ENCODE assay signal across 1 cellular context in the genomic region with DNA sequence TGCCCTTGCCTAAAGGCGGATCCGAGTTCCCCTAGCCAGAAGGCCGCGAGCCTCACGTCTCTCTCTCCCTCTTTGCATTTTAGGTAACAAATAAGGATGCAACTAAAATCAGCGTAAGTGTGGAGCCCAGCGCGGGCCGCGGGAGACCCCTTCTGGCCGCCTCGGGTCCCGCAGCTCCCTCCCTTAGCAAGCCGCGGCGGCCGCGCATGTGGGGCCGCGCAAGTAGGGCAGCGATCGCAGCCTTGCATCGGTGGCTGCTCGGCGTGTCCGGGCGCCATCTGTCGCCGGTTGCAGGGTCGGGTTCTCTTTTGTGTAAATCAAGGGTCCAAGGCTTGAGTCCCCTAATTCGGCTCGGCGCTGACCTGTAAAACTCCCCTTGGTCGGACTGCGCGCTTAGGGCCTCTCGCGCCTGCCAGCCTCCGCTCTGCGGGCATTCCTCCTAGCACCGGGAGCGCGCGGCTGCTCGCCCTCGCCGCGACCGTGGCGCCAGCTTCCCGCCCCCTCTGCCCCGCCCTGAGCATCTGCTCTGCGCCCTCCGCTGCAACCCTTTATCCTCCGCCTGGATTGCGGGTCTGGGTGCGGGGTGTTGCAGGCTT.
TF ChIP-seq lines count a peak whose summit lies in the region.

No MANE protein-coding gene starts in this region.

TF ChIP-seq in H1, 55 proteins besides CTCF, POLR2A, EP300 and RAD21 (continued from another document):
- TF ChIP-seq SP1 (IDR thresholded peaks at IDR 0.05; ENCODE audit: low read depth, low read length) (no peak), TEAD4 (IDR thresholded peaks at IDR 0.05; ENCODE audit: low read depth, low read length) (no peak), BACH1 (IDR thresholded peaks at IDR 0.05; ENCODE audit: low read length) (no peak), SIX5 (IDR thresholded peaks at IDR 0.05; ENCODE audit: low read depth, low read length) (no peak), JUND (IDR thresholded peaks at IDR 0.05; ENCODE audit: low read length) (no peak), SP2 (IDR thresholded peaks at IDR 0.05; ENCODE audit: low read length) (no peak), CBX5 (IDR thresholded peaks at IDR 0.05; ENCODE audit: low read depth, low read length) (no peak), HDAC2 (IDR thresholded peaks at IDR 0.05; ENCODE audit: borderline replicate concordance in 1 of 2, low read depth in 2 of 2, low read length in 2 of 2) (no peak), CREB1 (IDR thresholded peaks at IDR 0.05) (0 out of 2 replicates have a peak, but pooled peaks have one; percentile 17), ATF3 (IDR thresholded peaks at IDR 0.05; ENCODE audit: insufficient read depth, low read depth, low read length) (no peak), KDM1A (IDR thresholded peaks at IDR 0.05; ENCODE audit: borderline replicate concordance, low read length) (no peak), KDM5A (IDR thresholded peaks at IDR 0.05; ENCODE audit: low read length) (no peak), MAFK (IDR thresholded peaks at IDR 0.05; ENCODE audit: low read depth, low read length) (no peak), TAF1 (IDR thresholded peaks at IDR 0.05; ENCODE audit: low read depth, low read length) (0 out of 2 replicates have a peak, but pooled peaks have one; percentile 35), GABPA (IDR thresholded peaks at IDR 0.05; ENCODE audit: borderline replicate concordance, insufficient read depth, low read length) (no peak), CTBP2 (IDR thresholded peaks at IDR 0.05; ENCODE audit: borderline replicate concordance, insufficient read depth, insufficient read length, low read length) (no peak), ZNF274 (IDR thresholded peaks at IDR 0.05; ENCODE audit: borderline replicate concordance, extremely low read depth, low read length) (no peak), SIN3A (conservative IDR thresholded peaks at IDR 0.05 in 1 of 2, IDR thresholded peaks at IDR 0.05 in 1 of 2; ENCODE audit: low read depth in 1 of 2, low read length in 2 of 2) (peak in 1 of 2 experiments; percentile 20; a peak in 1 of 4 replicates), SP4 (IDR thresholded peaks at IDR 0.05; ENCODE audit: low read length) (0 out of 2 replicates have a peak, but pooled peaks have one; percentile 16), SRF (IDR thresholded peaks at IDR 0.05; ENCODE audit: low read depth, low read length) (no peak), JUN (IDR thresholded peaks at IDR 0.05; ENCODE audit: low read depth, low read length) (no peak), RBBP5 (IDR thresholded peaks at IDR 0.05; ENCODE audit: borderline replicate concordance, low read depth, low read length) (no peak), CHD1 (IDR thresholded peaks at IDR 0.05; ENCODE audit: low read depth, low read length) (no peak), BCL11A (IDR thresholded peaks at IDR 0.05; ENCODE audit: low read depth in 2 of 2, low read length in 2 of 2) (no peak), TCF12 (IDR thresholded peaks at IDR 0.05; ENCODE audit: low read depth, low read length) (no peak), SAP30 (IDR thresholded peaks at IDR 0.05; ENCODE audit: insufficient read depth, insufficient replicate concordance, low read length) (no peak), RXRA (IDR thresholded peaks at IDR 0.05; ENCODE audit: insufficient read depth, low read depth, low read length) (no peak), NRF1 (IDR thresholded peaks at IDR 0.05; ENCODE audit: low read depth, low read length) (peak; percentile 41; the same call in 1 of the 2 replicates), CBX8 (IDR thresholded peaks at IDR 0.05; ENCODE audit: borderline replicate concordance, low read depth, low read length) (no peak), EGR1 (IDR thresholded peaks at IDR 0.05; ENCODE audit: borderline replicate concordance, low read depth, low read length) (no peak), RFX5 (IDR thresholded peaks at IDR 0.05; ENCODE audit: borderline replicate concordance, low read depth, low read length) (no peak), ASH2L (IDR thresholded peaks at IDR 0.05; ENCODE audit: low read length) (peak; percentile 76), GTF2F1 (IDR thresholded peaks at IDR 0.05; ENCODE audit: borderline replicate concordance, low read depth, low read length) (no peak), CHD2 (IDR thresholded peaks at IDR 0.05; ENCODE audit: low read length) (no peak), TAF7 (optimal IDR thresholded peaks at IDR 0.05; ENCODE audit: borderline replicate concordance, low read depth, low read length) (peak; percentile 16), HDAC6 (IDR thresholded peaks at IDR 0.05; ENCODE audit: low read depth, low read length) (no peak), SIRT6 (IDR thresholded peaks at IDR 0.05; ENCODE audit: low read length) (no peak), RNF2 (IDR thresholded peaks at IDR 0.05; ENCODE audit: borderline replicate concordance, low read depth, low read length, missing control alignments, poor library complexity, severe bottlenecking) (no peak), YY1 (IDR thresholded peaks at IDR 0.05; ENCODE audit: low read depth, low read length) (peak; percentile 36; the same call in 1 of the 2 replicates), NANOG (IDR thresholded peaks at IDR 0.05; ENCODE audit: insufficient read depth, low read depth, low read length, poor library complexity, severe bottlenecking) (no peak), SUZ12 (IDR thresholded peaks at IDR 0.05; ENCODE audit: low read length) (0 out of 2 replicates have a peak, but pooled peaks have one; percentile 7)
- TF ChIP-seq, protein P1, sequence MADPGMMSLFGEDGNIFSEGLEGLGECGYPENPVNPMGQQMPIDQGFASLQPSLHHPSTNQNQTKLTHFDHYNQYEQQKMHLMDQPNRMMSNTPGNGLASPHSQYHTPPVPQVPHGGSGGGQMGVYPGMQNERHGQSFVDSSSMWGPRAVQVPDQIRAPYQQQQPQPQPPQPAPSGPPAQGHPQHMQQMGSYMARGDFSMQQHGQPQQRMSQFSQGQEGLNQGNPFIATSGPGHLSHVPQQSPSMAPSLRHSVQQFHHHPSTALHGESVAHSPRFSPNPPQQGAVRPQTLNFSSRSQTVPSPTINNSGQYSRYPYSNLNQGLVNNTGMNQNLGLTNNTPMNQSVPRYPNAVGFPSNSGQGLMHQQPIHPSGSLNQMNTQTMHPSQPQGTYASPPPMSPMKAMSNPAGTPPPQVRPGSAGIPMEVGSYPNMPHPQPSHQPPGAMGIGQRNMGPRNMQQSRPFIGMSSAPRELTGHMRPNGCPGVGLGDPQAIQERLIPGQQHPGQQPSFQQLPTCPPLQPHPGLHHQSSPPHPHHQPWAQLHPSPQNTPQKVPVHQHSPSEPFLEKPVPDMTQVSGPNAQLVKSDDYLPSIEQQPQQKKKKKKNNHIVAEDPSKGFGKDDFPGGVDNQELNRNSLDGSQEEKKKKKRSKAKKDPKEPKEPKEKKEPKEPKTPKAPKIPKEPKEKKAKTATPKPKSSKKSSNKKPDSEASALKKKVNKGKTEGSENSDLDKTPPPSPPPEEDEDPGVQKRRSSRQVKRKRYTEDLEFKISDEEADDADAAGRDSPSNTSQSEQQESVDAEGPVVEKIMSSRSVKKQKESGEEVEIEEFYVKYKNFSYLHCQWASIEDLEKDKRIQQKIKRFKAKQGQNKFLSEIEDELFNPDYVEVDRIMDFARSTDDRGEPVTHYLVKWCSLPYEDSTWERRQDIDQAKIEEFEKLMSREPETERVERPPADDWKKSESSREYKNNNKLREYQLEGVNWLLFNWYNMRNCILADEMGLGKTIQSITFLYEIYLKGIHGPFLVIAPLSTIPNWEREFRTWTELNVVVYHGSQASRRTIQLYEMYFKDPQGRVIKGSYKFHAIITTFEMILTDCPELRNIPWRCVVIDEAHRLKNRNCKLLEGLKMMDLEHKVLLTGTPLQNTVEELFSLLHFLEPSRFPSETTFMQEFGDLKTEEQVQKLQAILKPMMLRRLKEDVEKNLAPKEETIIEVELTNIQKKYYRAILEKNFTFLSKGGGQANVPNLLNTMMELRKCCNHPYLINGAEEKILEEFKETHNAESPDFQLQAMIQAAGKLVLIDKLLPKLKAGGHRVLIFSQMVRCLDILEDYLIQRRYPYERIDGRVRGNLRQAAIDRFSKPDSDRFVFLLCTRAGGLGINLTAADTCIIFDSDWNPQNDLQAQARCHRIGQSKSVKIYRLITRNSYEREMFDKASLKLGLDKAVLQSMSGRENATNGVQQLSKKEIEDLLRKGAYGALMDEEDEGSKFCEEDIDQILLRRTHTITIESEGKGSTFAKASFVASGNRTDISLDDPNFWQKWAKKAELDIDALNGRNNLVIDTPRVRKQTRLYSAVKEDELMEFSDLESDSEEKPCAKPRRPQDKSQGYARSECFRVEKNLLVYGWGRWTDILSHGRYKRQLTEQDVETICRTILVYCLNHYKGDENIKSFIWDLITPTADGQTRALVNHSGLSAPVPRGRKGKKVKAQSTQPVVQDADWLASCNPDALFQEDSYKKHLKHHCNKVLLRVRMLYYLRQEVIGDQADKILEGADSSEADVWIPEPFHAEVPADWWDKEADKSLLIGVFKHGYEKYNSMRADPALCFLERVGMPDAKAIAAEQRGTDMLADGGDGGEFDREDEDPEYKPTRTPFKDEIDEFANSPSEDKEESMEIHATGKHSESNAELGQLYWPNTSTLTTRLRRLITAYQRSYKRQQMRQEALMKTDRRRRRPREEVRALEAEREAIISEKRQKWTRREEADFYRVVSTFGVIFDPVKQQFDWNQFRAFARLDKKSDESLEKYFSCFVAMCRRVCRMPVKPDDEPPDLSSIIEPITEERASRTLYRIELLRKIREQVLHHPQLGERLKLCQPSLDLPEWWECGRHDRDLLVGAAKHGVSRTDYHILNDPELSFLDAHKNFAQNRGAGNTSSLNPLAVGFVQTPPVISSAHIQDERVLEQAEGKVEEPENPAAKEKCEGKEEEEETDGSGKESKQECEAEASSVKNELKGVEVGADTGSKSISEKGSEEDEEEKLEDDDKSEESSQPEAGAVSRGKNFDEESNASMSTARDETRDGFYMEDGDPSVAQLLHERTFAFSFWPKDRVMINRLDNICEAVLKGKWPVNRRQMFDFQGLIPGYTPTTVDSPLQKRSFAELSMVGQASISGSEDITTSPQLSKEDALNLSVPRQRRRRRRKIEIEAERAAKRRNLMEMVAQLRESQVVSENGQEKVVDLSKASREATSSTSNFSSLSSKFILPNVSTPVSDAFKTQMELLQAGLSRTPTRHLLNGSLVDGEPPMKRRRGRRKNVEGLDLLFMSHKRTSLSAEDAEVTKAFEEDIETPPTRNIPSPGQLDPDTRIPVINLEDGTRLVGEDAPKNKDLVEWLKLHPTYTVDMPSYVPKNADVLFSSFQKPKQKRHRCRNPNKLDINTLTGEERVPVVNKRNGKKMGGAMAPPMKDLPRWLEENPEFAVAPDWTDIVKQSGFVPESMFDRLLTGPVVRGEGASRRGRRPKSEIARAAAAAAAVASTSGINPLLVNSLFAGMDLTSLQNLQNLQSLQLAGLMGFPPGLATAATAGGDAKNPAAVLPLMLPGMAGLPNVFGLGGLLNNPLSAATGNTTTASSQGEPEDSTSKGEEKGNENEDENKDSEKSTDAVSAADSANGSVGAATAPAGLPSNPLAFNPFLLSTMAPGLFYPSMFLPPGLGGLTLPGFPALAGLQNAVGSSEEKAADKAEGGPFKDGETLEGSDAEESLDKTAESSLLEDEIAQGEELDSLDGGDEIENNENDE (IDR thresholded peaks at IDR 0.05; ENCODE audit: insufficient replicate concordance, low read length): no peak
- TF ChIP-seq, protein P2, sequence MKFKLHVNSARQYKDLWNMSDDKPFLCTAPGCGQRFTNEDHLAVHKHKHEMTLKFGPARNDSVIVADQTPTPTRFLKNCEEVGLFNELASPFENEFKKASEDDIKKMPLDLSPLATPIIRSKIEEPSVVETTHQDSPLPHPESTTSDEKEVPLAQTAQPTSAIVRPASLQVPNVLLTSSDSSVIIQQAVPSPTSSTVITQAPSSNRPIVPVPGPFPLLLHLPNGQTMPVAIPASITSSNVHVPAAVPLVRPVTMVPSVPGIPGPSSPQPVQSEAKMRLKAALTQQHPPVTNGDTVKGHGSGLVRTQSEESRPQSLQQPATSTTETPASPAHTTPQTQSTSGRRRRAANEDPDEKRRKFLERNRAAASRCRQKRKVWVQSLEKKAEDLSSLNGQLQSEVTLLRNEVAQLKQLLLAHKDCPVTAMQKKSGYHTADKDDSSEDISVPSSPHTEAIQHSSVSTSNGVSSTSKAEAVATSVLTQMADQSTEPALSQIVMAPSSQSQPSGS (IDR thresholded peaks at IDR 0.05; ENCODE audit: low read length): no peak
- TF ChIP-seq, protein P3, sequence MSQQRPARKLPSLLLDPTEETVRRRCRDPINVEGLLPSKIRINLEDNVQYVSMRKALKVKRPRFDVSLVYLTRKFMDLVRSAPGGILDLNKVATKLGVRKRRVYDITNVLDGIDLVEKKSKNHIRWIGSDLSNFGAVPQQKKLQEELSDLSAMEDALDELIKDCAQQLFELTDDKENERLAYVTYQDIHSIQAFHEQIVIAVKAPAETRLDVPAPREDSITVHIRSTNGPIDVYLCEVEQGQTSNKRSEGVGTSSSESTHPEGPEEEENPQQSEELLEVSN (IDR thresholded peaks at IDR 0.05): peak; percentile 77
